In genomic region chr9:88319936-88320747, GRCh38 we compare ENCODE assay signal across 1 cellular context.
TF ChIP-seq lines count a peak whose summit lies in the region.

No MANE protein-coding gene starts in this region.

TF ChIP-seq in GM23338, 12 proteins besides CTCF, POLR2A, EP300 and RAD21 (continued from another document):
- TF ChIP-seq ZNF462 (CRISPR knock-in tag; IDR thresholded peaks at IDR 0.05), result no peak
- TF ChIP-seq EZH2phosphoT487 (IDR thresholded peaks at IDR 0.05; ENCODE audit: unreplicated experiment), result no peak
- no peak for TF ChIP-seq ETS1 (IDR thresholded peaks at IDR 0.05)
